In genomic region chr15:101293122-101293521, GRCh38 we compare ENCODE assay signal across 9 cellular contexts. TPM values are rescaled to one million over a fixed set of nuclear protein-coding genes. Genes with fewer than 3 reads are reported as not detected.
DNase-seq lines count a peak whose midpoint lies in the region; ATAC-seq, FAIRE-seq and TF ChIP-seq lines count a peak whose summit lies in the region.
"Had no signal": no experiment of that assay in that cellular context is flagged by ENCODE, and none has a peak within 500 bp of the region (broad histone marks: within the 10 kb centered on the region; RNA-seq: fewer than 3 reads in every experiment).

No MANE protein-coding gene starts in this region.

- H3K9me3 ChIP-seq in OCI-LY7 (ENCODE audit: low read length) (peaks cover 6% of the 10 kb centered on the region), psoas muscle (no peaks in the 10 kb centered on the region), prostate gland (no peaks in the 10 kb centered on the region)

- ATAC-seq in psoas muscle (no peak), HG03442 (IDR thresholded peaks at IDR 0.05; ENCODE audit: unreplicated experiment) (no peak), GM19035 (IDR thresholded peaks at IDR 0.05; ENCODE audit: unreplicated experiment) (no peak)

- H3K27ac Mint-ChIP-seq in endothelial cell (ENCODE audit: unreplicated experiment) = peak overlapping the region; percentile 97

- H3K4me3 ChIP-seq in OCI-LY7 (ENCODE audit: low read depth, low read length, poor library complexity, severe bottlenecking) (peak overlapping the region; percentile 90), psoas muscle (peak overlapping the region; percentile 99), prostate gland (peak overlapping the region in 1 of 2 donors; percentile 71)

- 51 to 60% (median 55%) methylated on average over 10 of the region's 10 CpGs for WGBS in psoas muscle, 3 donors
- 41% methylated on average over 10 of the region's 10 CpGs for WGBS in prostate gland

- FAIRE-seq in GM19239 (lab: Jason Lieb, UNC) = peak; percentile 54

- H3K79me2 ChIP-seq in OCI-LY7 (ENCODE audit: insufficient read depth, low read depth, low read length) = peaks cover 67% of the 10 kb centered on the region

- CTCF ChIA-PET in OCI-LY7 (lab: Charles Lee; ENCODE audit: unreplicated experiment) = interaction anchor here (0.7 to 1.0 kb wide), 2 partner anchors 8 to 362 kb away, joined by 3 to 4 read pairs; no protein-coding TSS in a partner anchor

- DNase-seq in GM19239 (ENCODE audit: insufficient read length, low spot score) = no peak
- peak; percentile 65 for DNase-seq in OCI-LY7 (ENCODE audit: low spot score)
- DNase-seq in endothelial cell (ENCODE audit: low spot score) = no peak
- DNase-seq in psoas muscle = no peak
- DNase-seq in prostate gland (ENCODE audit: low spot score) = no peak
- no peak for DNase-seq in activated CD4-positive, CD25-positive, alpha-beta regulatory T cell treated with anti-CD3 and anti-CD28 coated beads, Interleukin-2, amount 50 U/mL, for 72 hours
- DNase-seq: activated CD4-positive, alpha-beta T cell treated with anti-CD3 and anti-CD28 coated beads, Interleukin-2, amount 50 U/mL, for 1 hour had no signal

- H3K27ac ChIP-seq in OCI-LY7 (ENCODE audit: low read depth, low read length, poor library complexity, severe bottlenecking) = peak overlapping the region; percentile 84
- H3K27ac ChIP-seq in psoas muscle = peak overlapping the region; percentile 98
- no peak overlapping the region for H3K27ac ChIP-seq in prostate gland

- peaks cover 64% of the 10 kb centered on the region for H3K36me3 ChIP-seq in OCI-LY7 (ENCODE audit: insufficient read depth, low read length)
- peaks cover 0 to 38% of the 10 kb centered on the region in 2 donors for H3K36me3 ChIP-seq in psoas muscle (ENCODE audit: insufficient read depth in 1 of 2, low read depth in 1 of 2)
- H3K36me3 ChIP-seq in prostate gland = no peaks in the 10 kb centered on the region

- H3K4me1 Mint-ChIP-seq in endothelial cell (ENCODE audit: unreplicated experiment) = peaks cover 15% of the 10 kb centered on the region

- H3K4me1 ChIP-seq in OCI-LY7 (ENCODE audit: insufficient read depth, low read length, poor library complexity, severe bottlenecking) (peaks cover 27% of the 10 kb centered on the region), psoas muscle (peaks cover 35% of the 10 kb centered on the region), prostate gland (replicated peaks) (no peaks in the 10 kb centered on the region)

- BruUV-seq in OCI-LY7 (replicated peaks; lab: Mats Ljungman, UMichigan) = TSS peak; percentile 55

- POLR2A ChIA-PET in OCI-LY7 (lab: Charles Lee) = interaction anchor here (0.6 to 2.7 kb wide), 6 partner anchors 9 to 413 kb away, joined by 3 to 12 read pairs (median 4); no protein-coding TSS in a partner anchor

- H3K27me3 Mint-ChIP-seq in endothelial cell (ENCODE audit: unreplicated experiment) = peaks cover 3% of the 10 kb centered on the region

- no peak for TF ChIP-seq POLR2A in prostate gland (IDR thresholded peaks at IDR 0.05)

- no peaks in the 10 kb centered on the region for H3K9me3 Mint-ChIP-seq in endothelial cell (ENCODE audit: unreplicated experiment)

- H2AFZ ChIP-seq in OCI-LY7 (ENCODE audit: low read length) = no peak overlapping the region

- peak overlapping the region; percentile 99 for H3K4me3 Mint-ChIP-seq in endothelial cell (ENCODE audit: unreplicated experiment)

- no peaks in the 10 kb centered on the region for H3K36me3 Mint-ChIP-seq in endothelial cell (ENCODE audit: low read depth, unreplicated experiment)

- H3K9me2 ChIP-seq in OCI-LY7 (ENCODE audit: insufficient read depth, low read length) = no peaks in the 10 kb centered on the region

- intact Hi-C loops in OCI-LY7 (cut with micrococcal nuclease; ENCODE audit: unreplicated experiment) (loop anchor here (2.0 to 5.0 kb wide), 3 partner anchors 16 to 691 kb away; partner anchors contain the start of genes ASB7, LINS1, SELENOS and TARS3), psoas muscle (cut with DNase I) (loop anchor here in 1 of 2 donors (2.0 kb wide), 1 partner anchor 14 kb away; no protein-coding TSS in a partner anchor), prostate gland (cut with DNase I) (loop anchor here (5.0 kb wide), 1 partner anchor 359 kb away; the partner anchor contains the start of gene TM2D3)

- peaks cover 34% of the 10 kb centered on the region for H4K20me1 ChIP-seq in OCI-LY7 (ENCODE audit: insufficient read depth, low read length)

- TF ChIP-seq CTCF in OCI-LY7 (conservative IDR thresholded peaks at IDR 0.05; ENCODE audit: low read length) = no peak
- TF ChIP-seq CTCF in endothelial cell (IDR thresholded peaks at IDR 0.05; ENCODE audit: unreplicated experiment) = no peak
- no peak for TF ChIP-seq CTCF in psoas muscle (IDR thresholded peaks at IDR 0.05)
- no peak for TF ChIP-seq CTCF in prostate gland (IDR thresholded peaks at IDR 0.05)

- H3K27me3 ChIP-seq in psoas muscle (ENCODE audit: insufficient read depth in 3 of 3, low read length in 2 of 3) = no peaks in the 10 kb centered on the region
- H3K27me3 ChIP-seq in prostate gland (replicated peaks; ENCODE audit: insufficient read depth) = no peaks in the 10 kb centered on the region

- H3K4me2 ChIP-seq in OCI-LY7 (ENCODE audit: low read length) = peak overlapping the region; percentile 87

RNA-seq across cellular contexts. Expression of gene SNRPA1, which starts 1.9 kb away (rescaled TPM):
- 54.3 and 70.9 TPM in 2 replicates for total RNA-seq in OCI-LY7 (2014; rRNA removed; shearing (Covaris generic))
- total RNA-seq in OCI-LY7 (2022) (176 and 180 TPM in 2 replicates), endothelial cell (ENCODE audit: unreplicated experiment) (62.2 TPM), psoas muscle (10 to 100 TPM; 14.8 to 42.3 (median 28.0) TPM), prostate gland (10 to 100 TPM; 23.6 to 55.3 TPM)
- polyA plus RNA-seq in psoas muscle = 100 to 1,000 TPM in 1 of 3 donors, 10 to 100 TPM in 2; 34.9 to 126 (median 73.6) TPM

RNA-seq across cellular contexts. Expression of gene SELENOS, which starts 15.8 kb away (rescaled TPM):
- total RNA-seq in OCI-LY7 (2014; rRNA removed; shearing (Covaris generic)) = 29.1 and 31.1 TPM in 2 replicates
- 36.1 and 36.5 TPM in 2 replicates for total RNA-seq in OCI-LY7 (2022)
- 48.9 TPM for total RNA-seq in endothelial cell (ENCODE audit: unreplicated experiment)
- 10 to 100 TPM; 25.7 to 98.9 (median 50.4) TPM for total RNA-seq in psoas muscle
- 100 to 1,000 TPM; 137 to 201 (median 156) TPM for polyA plus RNA-seq in psoas muscle
- total RNA-seq in prostate gland = 100 to 1,000 TPM in 1 of 2 donors, 10 to 100 TPM in 1; 66.9 to 100 TPM

RNA-seq across cellular contexts. Expression of gene CHSY1, which starts 41.3 kb away (rescaled TPM):
- 3.2 and 5.0 TPM in 2 replicates for total RNA-seq in OCI-LY7 (2014; rRNA removed; shearing (Covaris generic))
- total RNA-seq in OCI-LY7 (2022) = 11.4 and 14.3 TPM in 2 replicates
- total RNA-seq in endothelial cell (ENCODE audit: unreplicated experiment) = 27.6 TPM
- total RNA-seq in psoas muscle = 10 to 100 TPM in 2 of 4 donors, 1 to 10 TPM in 2; 6.7 to 11.4 (median 8.5) TPM
- 1 to 10 TPM; 2.9 to 5.0 (median 4.4) TPM for polyA plus RNA-seq in psoas muscle
- 10 to 100 TPM; 30.4 to 46.4 TPM for total RNA-seq in prostate gland

Comparison
In these comparisons a context has a peak if more than half of its experiments do, and no peak if none do; other contexts are left out.
1. H3K27ac ChIP-seq: peak in OCI-LY7 (single experiment) and psoas muscle (single experiment); none in prostate gland (0 of 2).